1 cellular context compared by ENCODE assay signal in the genomic region with DNA sequence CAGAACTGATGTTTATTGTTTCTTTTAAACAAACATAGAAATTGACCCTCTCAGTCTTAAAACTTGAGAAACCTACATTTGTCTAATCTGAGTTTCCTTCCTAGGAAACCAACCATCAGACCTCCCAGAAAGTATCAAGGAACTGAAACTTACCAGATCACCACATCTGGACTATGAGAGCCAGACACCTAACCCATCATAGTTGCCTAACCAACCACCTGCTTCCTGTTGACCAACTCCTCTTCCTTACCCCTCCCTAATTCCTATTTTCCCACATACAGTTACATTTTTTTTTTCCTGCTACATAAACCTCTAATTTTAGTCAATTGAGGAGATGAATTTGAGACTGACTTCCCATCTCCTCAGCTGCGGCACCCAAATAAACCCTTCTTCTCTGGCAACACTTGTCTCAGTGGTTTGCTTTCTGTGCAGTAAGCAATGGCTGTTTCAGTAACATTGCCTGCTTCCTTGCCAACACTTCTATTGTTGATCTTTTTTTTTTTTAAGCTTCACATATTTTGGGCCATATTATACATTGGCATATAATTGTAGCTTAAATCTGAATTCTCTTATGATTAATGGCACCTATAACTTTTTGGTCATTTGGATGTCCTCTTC.
A peak's percentile ranks its signal among the peaks of the same experiment; 100 is the strongest.
TF ChIP-seq lines count a peak whose summit lies in the region.

No MANE protein-coding gene starts in this region.

TF ChIP-seq in HepG2, 621 proteins besides CTCF, POLR2A, EP300 and RAD21:
- no peak for TF ChIP-seq TRIM24 (CRISPR knock-in tag; IDR thresholded peaks at IDR 0.05)
- TF ChIP-seq, protein P1, sequence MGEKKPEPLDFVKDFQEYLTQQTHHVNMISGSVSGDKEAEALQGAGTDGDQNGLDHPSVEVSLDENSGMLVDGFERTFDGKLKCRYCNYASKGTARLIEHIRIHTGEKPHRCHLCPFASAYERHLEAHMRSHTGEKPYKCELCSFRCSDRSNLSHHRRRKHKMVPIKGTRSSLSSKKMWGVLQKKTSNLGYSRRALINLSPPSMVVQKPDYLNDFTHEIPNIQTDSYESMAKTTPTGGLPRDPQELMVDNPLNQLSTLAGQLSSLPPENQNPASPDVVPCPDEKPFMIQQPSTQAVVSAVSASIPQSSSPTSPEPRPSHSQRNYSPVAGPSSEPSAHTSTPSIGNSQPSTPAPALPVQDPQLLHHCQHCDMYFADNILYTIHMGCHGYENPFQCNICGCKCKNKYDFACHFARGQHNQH (CRISPR knock-in tag; IDR thresholded peaks at IDR 0.05), result no peak
- TF ChIP-seq SAFB2 (CRISPR knock-in tag; IDR thresholded peaks at IDR 0.05; ENCODE audit: borderline replicate concordance, low read depth), result no peak
- peak; percentile 37; the same call in 1 of the 2 replicates for TF ChIP-seq ZNF7 (CRISPR knock-in tag; IDR thresholded peaks at IDR 0.05)
